Comparison of ENCODE assay signal across 14 cellular contexts in genomic region chr1:151936203-151936602, GRCh38.
"Had no signal": no experiment of that assay in that cellular context is flagged by ENCODE, and none has a peak within 500 bp of the region (broad histone marks: within the 10 kb centered on the region; RNA-seq: fewer than 3 reads in every experiment).

No MANE protein-coding gene starts in this region.

- H3K4me2 ChIP-seq: neural progenitor cell had no signal

- DNase-seq: activated CD4-positive, CD25-positive, alpha-beta regulatory T cell treated with anti-CD3 and anti-CD28 coated beads, Interleukin-2, amount 50 U/mL, for 72 hours; adrenal gland; dorsolateral prefrontal cortex; hypothalamus; kidney; left ventricle myocardium inferior; ovary; T1000 had no signal

- H3K4me3 Mint-ChIP-seq: activated naive CD4-positive, alpha-beta T cell treated with anti-CD3 and anti-CD28 coated beads, Interleukin-2, amount 50 U/mL, for 24 hours; stimulated activated effector memory CD8-positive, alpha-beta T cell treated with anti-CD3 and anti-CD28 coated beads, Interleukin-12 subunit alpha, Interleukin-12 subunit beta, amount 100 ng/mL, for 72 hours had no signal

- H3K9ac ChIP-seq: neural progenitor cell had no signal

- H3K9me3 ChIP-seq: adrenal gland, left ventricle myocardium inferior, ovary, thoracic aorta had no signal

- H3K27me3 ChIP-seq: adrenal gland, cardiac muscle cell, ovary had no signal

- H3K4me3 ChIP-seq: adrenal gland, cardiac muscle cell, dorsolateral prefrontal cortex, left ventricle myocardium inferior, neural progenitor cell, ovary, thoracic aorta had no signal

- H3K9me3 Mint-ChIP-seq: activated naive CD4-positive, alpha-beta T cell treated with anti-CD3 and anti-CD28 coated beads, Interleukin-2, amount 50 U/mL, for 24 hours; activated T-helper 2 cell treated with anti-CD3 and anti-CD28 coated beads, Interferon-gamma antibody, Interleukin-2, Interleukin-4, amounts not matched to agents 10 μg/mL and 5 μg/mL and 100 μg/mL, durations not matched to agents 14 hours and 24 hours and 36 hours; neural progenitor cell; stimulated activated effector memory CD8-positive, alpha-beta T cell treated with anti-CD3 and anti-CD28 coated beads, Interleukin-12 subunit alpha, Interleukin-12 subunit beta, amount 100 ng/mL, for 72 hours had no signal

- ATAC-seq: stimulated activated effector memory CD8-positive, alpha-beta T cell treated with anti-CD3 and anti-CD28 coated beads, Interleukin-12 subunit alpha, Interleukin-12 subunit beta, amount 100 ng/mL, for 72 hours had no signal

- H3K36me3 Mint-ChIP-seq: activated naive CD4-positive, alpha-beta T cell treated with anti-CD3 and anti-CD28 coated beads, Interleukin-2, amount 50 U/mL, for 24 hours; neural progenitor cell had no signal

- H3K27ac ChIP-seq: adrenal gland, cardiac muscle cell, dorsolateral prefrontal cortex, left ventricle myocardium inferior, neural progenitor cell, thoracic aorta had no signal

- H3K36me3 ChIP-seq: adrenal gland, cardiac muscle cell, left ventricle myocardium inferior, neural progenitor cell, ovary, thoracic aorta had no signal

- H3K27ac Mint-ChIP-seq: activated naive CD4-positive, alpha-beta T cell treated with anti-CD3 and anti-CD28 coated beads, Interleukin-2, amount 50 U/mL, for 24 hours; activated T-helper 2 cell treated with anti-CD3 and anti-CD28 coated beads, Interferon-gamma antibody, Interleukin-2, Interleukin-4, amounts not matched to agents 10 μg/mL and 5 μg/mL and 100 μg/mL, durations not matched to agents 14 hours and 24 hours and 36 hours; neural progenitor cell; stimulated activated effector memory CD8-positive, alpha-beta T cell treated with anti-CD3 and anti-CD28 coated beads, Interleukin-12 subunit alpha, Interleukin-12 subunit beta, amount 100 ng/mL, for 72 hours had no signal

- H2AFZ ChIP-seq: neural progenitor cell had no signal
